Comparison of ENCODE assay signal across 14 cellular contexts in the genomic region with DNA sequence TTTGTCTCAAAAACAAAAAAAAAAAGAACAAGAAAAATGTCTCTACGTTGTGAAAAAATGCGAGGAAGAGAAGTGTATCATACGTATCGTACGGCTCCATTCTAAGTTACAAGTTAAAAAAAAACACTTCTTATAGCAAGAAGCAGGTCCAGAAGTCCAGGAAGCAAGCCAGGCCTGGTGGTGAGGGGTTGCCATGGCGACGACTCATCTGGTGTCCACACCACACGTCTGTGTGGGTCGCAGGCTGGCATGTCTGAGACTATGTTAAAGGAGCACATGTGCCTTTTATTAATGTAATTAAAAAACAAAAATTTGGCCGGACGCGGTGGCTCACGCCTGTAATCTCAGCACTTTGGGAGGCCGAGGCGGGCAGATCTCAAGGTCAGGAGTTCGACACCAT. TPM values are rescaled to one million over a fixed set of nuclear protein-coding genes. Genes with fewer than 3 reads are reported as not detected.
DNase-seq lines count a peak whose midpoint lies in the region; ATAC-seq and TF ChIP-seq lines count a peak whose summit lies in the region.
"Had no signal": no experiment of that assay in that cellular context is flagged by ENCODE, and none has a peak within 500 bp of the region (broad histone marks: within the 10 kb centered on the region; RNA-seq: fewer than 3 reads in every experiment).

No MANE protein-coding gene starts in this region.

- H3K4me1 Mint-ChIP-seq in memory B cell: peaks cover 11% of the 10 kb centered on the region

- DNase-seq in AG10803 (ENCODE audit: low read depth) (peak; percentile 86), HT1080 (ENCODE audit: low read depth) (peak; percentile 54), brain microvascular endothelial cell (peak; percentile 22), memory B cell (ENCODE audit: low spot score in 2 of 2) (no peak)
- DNase-seq: activated T-cell treated with anti-CD3 and anti-CD28 coated beads, Interleukin-2, amount 50 U/mL, for 1 hour; NCI-H2029; right cardiac atrium; stomach had no signal

- H3K27me3 Mint-ChIP-seq in memory B cell: no peaks in the 10 kb centered on the region

- H3K4me3 Mint-ChIP-seq in memory B cell: no peak overlapping the region

- in situ Hi-C loops in brain microvascular endothelial cell (cut with HindIII; ENCODE audit: low pct_ligation_motif_present, low sequenced_read_pairs): no loop called here

- H3K27ac Mint-ChIP-seq in memory B cell: peak overlapping the region; percentile 100

- peaks cover 66% of the 10 kb centered on the region for H3K36me3 ChIP-seq in brain microvascular endothelial cell (replicated peaks)

- ATAC-seq in memory B cell (ENCODE audit: low read depth): no peak
- no peak for ATAC-seq in esophagus mucosa
- no peak for ATAC-seq in GM21515 (IDR thresholded peaks at IDR 0.05; ENCODE audit: unreplicated experiment)
- ATAC-seq in GM19351 (IDR thresholded peaks at IDR 0.05; ENCODE audit: unreplicated experiment): no peak
- ATAC-seq in GM19328 (IDR thresholded peaks at IDR 0.05; ENCODE audit: unreplicated experiment): no peak
- ATAC-seq: activated CD4-positive, CD25-positive, alpha-beta regulatory T cell treated with anti-CD3 and anti-CD28 coated beads, Interleukin-2, amount 50 U/mL, for 24 hours; right cardiac atrium had no signal

- H3K4me3 ChIP-seq in AG10803 (ENCODE audit: low read length): no peak overlapping the region
- no peak overlapping the region for H3K4me3 ChIP-seq in brain microvascular endothelial cell (ENCODE audit: low read depth, low read length)
- H3K4me3 ChIP-seq: stomach had no signal

- no peaks in the 10 kb centered on the region for H3K27me3 ChIP-seq in brain microvascular endothelial cell (replicated peaks)
- H3K27me3 ChIP-seq: stomach had no signal

- TF ChIP-seq CTCF in AG10803 (conservative IDR thresholded peaks at IDR 0.05; ENCODE audit: low read length): no peak
- no peak for TF ChIP-seq CTCF in brain microvascular endothelial cell (IDR thresholded peaks at IDR 0.05; ENCODE audit: low read depth, low read length, missing control alignments)

- peaks cover 2% of the 10 kb centered on the region for H3K36me3 Mint-ChIP-seq in memory B cell

- no peak overlapping the region for H3K27ac ChIP-seq in brain microvascular endothelial cell
- H3K27ac ChIP-seq: stomach had no signal

- no peaks in the 10 kb centered on the region for H3K9me3 Mint-ChIP-seq in memory B cell

RNA-seq across cellular contexts. Expression of a gene that starts 5.9 kb away (rescaled TPM):
- total RNA-seq in HT1080 (2014; rRNA removed; shearing (Covaris generic)): 18.1 and 20.8 TPM in 2 replicates
- polyA plus RNA-seq in HT1080 (2015; cell fraction: cytosol; rRNA removed): 39.1 and 42.2 TPM in 2 replicates
- polyA plus RNA-seq in HT1080 (2015; cell fraction: nucleus; rRNA removed): 47.3 and 51.9 TPM in 2 replicates
- 43.5 TPM for total RNA-seq in esophagus mucosa

RNA-seq across cellular contexts. Expression of a gene that starts 6.2 kb away (rescaled TPM):
- total RNA-seq in HT1080 (2014; rRNA removed; shearing (Covaris generic)): not detected in 2 replicates
- not detected in 2 replicates for polyA plus RNA-seq in HT1080 (2015; cell fraction: cytosol; rRNA removed)
- not detected in 2 replicates for polyA plus RNA-seq in HT1080 (2015; cell fraction: nucleus; rRNA removed)
- total RNA-seq in esophagus mucosa: not detected
- total RNA-seq: endothelial cell of umbilical vein, right cardiac atrium, stomach had no signal
- polyA plus RNA-seq: endothelial cell of umbilical vein, right cardiac atrium, stomach had no signal

RNA-seq across cellular contexts. Expression of a gene that starts 25.9 kb away (rescaled TPM):
- 32.2 and 42.2 TPM in 2 replicates for total RNA-seq in HT1080 (2014; rRNA removed; shearing (Covaris generic))
- polyA plus RNA-seq in HT1080 (2015; cell fraction: cytosol; rRNA removed): 101 and 102 TPM in 2 replicates
- 86.2 and 89.5 TPM in 2 replicates for polyA plus RNA-seq in HT1080 (2015; cell fraction: nucleus; rRNA removed)
- total RNA-seq in esophagus mucosa: 59.2 TPM

RNA-seq across cellular contexts. Expression of a gene that starts 27.6 kb away (rescaled TPM):
- not detected in 2 replicates for total RNA-seq in HT1080 (2014; rRNA removed; shearing (Covaris generic))
- not detected in 2 replicates for polyA plus RNA-seq in HT1080 (2015; cell fraction: cytosol; rRNA removed)
- polyA plus RNA-seq in HT1080 (2015; cell fraction: nucleus; rRNA removed): 0.14 TPM in 1 of 2 replicates, not detected in the other
- total RNA-seq in esophagus mucosa: 21.5 TPM

RNA-seq across cellular contexts. Expression of a gene that starts 30.1 kb away (rescaled TPM):
- total RNA-seq in HT1080 (2014; rRNA removed; shearing (Covaris generic)): not detected in 2 replicates
- polyA plus RNA-seq in HT1080 (2015; cell fraction: cytosol; rRNA removed): not detected in 2 replicates
- polyA plus RNA-seq in HT1080 (2015; cell fraction: nucleus; rRNA removed): not detected in 2 replicates
- not detected for total RNA-seq in esophagus mucosa
- total RNA-seq: endothelial cell of umbilical vein, right cardiac atrium, stomach had no signal
- polyA plus RNA-seq: endothelial cell of umbilical vein, right cardiac atrium, stomach had no signal

Comparison
In these comparisons a context has a peak if more than half of its experiments do, and no peak if none do; other contexts are left out.
1. DNase-seq: peak in AG10803 (single experiment), HT1080 (single experiment) and brain microvascular endothelial cell (single experiment); none in memory B cell (0 of 2).